ENCODE assay signal across 23 cellular contexts in genomic region chr12:13463189-13463588, GRCh38.
"Had no signal": no experiment of that assay in that cellular context is flagged by ENCODE, and none has a peak within 500 bp of the region (broad histone marks: within the 10 kb centered on the region; RNA-seq: fewer than 3 reads in every experiment).

No MANE protein-coding gene starts in this region.

- H3K27ac ChIP-seq: neutrophil, pancreas, psoas muscle, right lobe of liver, skin epidermis, stomach, thoracic aorta, thyroid gland, tibial nerve, upper lobe of left lung, vagina had no signal

- H3K27me3 ChIP-seq: neutrophil, pancreas, right lobe of liver, stomach, thyroid gland, tibial nerve, upper lobe of left lung, vagina had no signal

- H3K36me3 ChIP-seq: neutrophil, pancreas, right lobe of liver, stomach, thoracic aorta, thyroid gland, tibial nerve, upper lobe of left lung, vagina had no signal

- DNase-seq: naive B cell; naive thymus-derived CD8-positive, alpha-beta T cell; nephron progenitor cell; nucleus accumbens; pancreas; psoas muscle; right lobe of liver; stimulated activated CD4-positive, alpha-beta T cell treated with anti-CD3 and anti-CD28 coated beads, Interleukin-15, amount 100 ng/mL, for 24 hours; stimulated activated CD4-positive, alpha-beta T cell treated with anti-CD3 and anti-CD28 coated beads, Interleukin-2, amount 100 ng/mL, for 24 hours; stimulated activated CD4-positive, alpha-beta T cell treated with anti-CD3 and anti-CD28 coated beads, Interleukin-2, amount 100 ng/mL, for 48 hours; stimulated activated CD4-positive, alpha-beta T cell treated with anti-CD3 and anti-CD28 coated beads, Interleukin-4, amount 100 ng/mL, for 24 hours; stimulated activated naive B cell treated with anti-CD40 and anti-IgM and Interleukin-4, amounts not matched to agents 10 μg/mL and 1 μg/mL and 100 μg/mL, for 72 hours; stimulated activated naive CD4-positive, alpha-beta T cell treated with Interleukin-2 at 50 U/mL for 16 hours; stomach; thyroid gland; trophoblast cell; upper lobe of left lung had no signal

- H3K9me3 ChIP-seq: neutrophil, pancreas, psoas muscle, right lobe of liver, stomach, thoracic aorta, thyroid gland, tibial nerve, upper lobe of left lung, vagina had no signal

- ATAC-seq: naive thymus-derived CD8-positive, alpha-beta T cell; pancreas; psoas muscle; right lobe of liver; stimulated activated effector memory CD8-positive, alpha-beta T cell treated with anti-CD3 and anti-CD28 coated beads, Interleukin-12 subunit alpha, Interleukin-12 subunit beta, amount 100 ng/mL, for 72 hours; stimulated activated naive B cell treated with anti-CD40 and anti-IgM and Interleukin-4, amounts not matched to agents 10 μg/mL and 1 μg/mL and 100 μg/mL, for 72 hours had no signal

- H3K4me1 ChIP-seq: pancreas, psoas muscle, right lobe of liver, stomach, thyroid gland, tibial nerve, upper lobe of left lung, vagina had no signal

- H3K4me3 ChIP-seq: pancreas, psoas muscle, right lobe of liver, skin epidermis, stomach, thoracic aorta, thyroid gland, tibial nerve, upper lobe of left lung, vagina had no signal
